Comparison of ENCODE assay signal across 1 cellular context in genomic region chr20:35091808-35092523, GRCh38.
TF ChIP-seq lines count a peak whose summit lies in the region.

No MANE protein-coding gene starts in this region.

TF ChIP-seq in H1, 55 proteins besides CTCF, POLR2A, EP300 and RAD21 (continued from another document):
- TF ChIP-seq SIRT6 (IDR thresholded peaks at IDR 0.05; ENCODE audit: low read length) (no peak), TAF1 (IDR thresholded peaks at IDR 0.05; ENCODE audit: low read depth, low read length) (no peak), RXRA (IDR thresholded peaks at IDR 0.05; ENCODE audit: insufficient read depth, low read depth, low read length) (no peak), CREB1 (IDR thresholded peaks at IDR 0.05) (no peak), EZH2 (IDR thresholded peaks at IDR 0.05; ENCODE audit: low read depth, low read length, severe bottlenecking) (no peak), USF2 (IDR thresholded peaks at IDR 0.05; ENCODE audit: low read length) (no peak), CBX5 (IDR thresholded peaks at IDR 0.05; ENCODE audit: low read depth, low read length) (no peak), ZNF274 (IDR thresholded peaks at IDR 0.05; ENCODE audit: borderline replicate concordance, extremely low read depth, low read length) (no peak), SIX5 (IDR thresholded peaks at IDR 0.05; ENCODE audit: low read depth, low read length) (no peak), E2F6 (IDR thresholded peaks at IDR 0.05) (no peak), SP2 (IDR thresholded peaks at IDR 0.05; ENCODE audit: low read length) (no peak), TBP (IDR thresholded peaks at IDR 0.05; ENCODE audit: low read depth, low read length) (no peak), SIN3A (conservative IDR thresholded peaks at IDR 0.05 in 1 of 2, IDR thresholded peaks at IDR 0.05 in 1 of 2; ENCODE audit: low read depth in 1 of 2, low read length in 2 of 2) (no peak), SAP30 (IDR thresholded peaks at IDR 0.05; ENCODE audit: insufficient read depth, insufficient replicate concordance, low read length) (no peak), NANOG (IDR thresholded peaks at IDR 0.05; ENCODE audit: insufficient read depth, low read depth, low read length, poor library complexity, severe bottlenecking) (no peak), CEBPB (IDR thresholded peaks at IDR 0.05; ENCODE audit: low read depth, low read length) (no peak)
- TF ChIP-seq, protein P1, sequence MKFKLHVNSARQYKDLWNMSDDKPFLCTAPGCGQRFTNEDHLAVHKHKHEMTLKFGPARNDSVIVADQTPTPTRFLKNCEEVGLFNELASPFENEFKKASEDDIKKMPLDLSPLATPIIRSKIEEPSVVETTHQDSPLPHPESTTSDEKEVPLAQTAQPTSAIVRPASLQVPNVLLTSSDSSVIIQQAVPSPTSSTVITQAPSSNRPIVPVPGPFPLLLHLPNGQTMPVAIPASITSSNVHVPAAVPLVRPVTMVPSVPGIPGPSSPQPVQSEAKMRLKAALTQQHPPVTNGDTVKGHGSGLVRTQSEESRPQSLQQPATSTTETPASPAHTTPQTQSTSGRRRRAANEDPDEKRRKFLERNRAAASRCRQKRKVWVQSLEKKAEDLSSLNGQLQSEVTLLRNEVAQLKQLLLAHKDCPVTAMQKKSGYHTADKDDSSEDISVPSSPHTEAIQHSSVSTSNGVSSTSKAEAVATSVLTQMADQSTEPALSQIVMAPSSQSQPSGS (IDR thresholded peaks at IDR 0.05; ENCODE audit: low read length) = no peak
- TF ChIP-seq, protein P2, sequence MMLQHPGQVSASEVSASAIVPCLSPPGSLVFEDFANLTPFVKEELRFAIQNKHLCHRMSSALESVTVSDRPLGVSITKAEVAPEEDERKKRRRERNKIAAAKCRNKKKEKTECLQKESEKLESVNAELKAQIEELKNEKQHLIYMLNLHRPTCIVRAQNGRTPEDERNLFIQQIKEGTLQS (IDR thresholded peaks at IDR 0.05; ENCODE audit: insufficient read depth, low read depth, low read length) = no peak
TF ChIP-seq in H1: peak in this region for 0.
